In the genomic region with DNA sequence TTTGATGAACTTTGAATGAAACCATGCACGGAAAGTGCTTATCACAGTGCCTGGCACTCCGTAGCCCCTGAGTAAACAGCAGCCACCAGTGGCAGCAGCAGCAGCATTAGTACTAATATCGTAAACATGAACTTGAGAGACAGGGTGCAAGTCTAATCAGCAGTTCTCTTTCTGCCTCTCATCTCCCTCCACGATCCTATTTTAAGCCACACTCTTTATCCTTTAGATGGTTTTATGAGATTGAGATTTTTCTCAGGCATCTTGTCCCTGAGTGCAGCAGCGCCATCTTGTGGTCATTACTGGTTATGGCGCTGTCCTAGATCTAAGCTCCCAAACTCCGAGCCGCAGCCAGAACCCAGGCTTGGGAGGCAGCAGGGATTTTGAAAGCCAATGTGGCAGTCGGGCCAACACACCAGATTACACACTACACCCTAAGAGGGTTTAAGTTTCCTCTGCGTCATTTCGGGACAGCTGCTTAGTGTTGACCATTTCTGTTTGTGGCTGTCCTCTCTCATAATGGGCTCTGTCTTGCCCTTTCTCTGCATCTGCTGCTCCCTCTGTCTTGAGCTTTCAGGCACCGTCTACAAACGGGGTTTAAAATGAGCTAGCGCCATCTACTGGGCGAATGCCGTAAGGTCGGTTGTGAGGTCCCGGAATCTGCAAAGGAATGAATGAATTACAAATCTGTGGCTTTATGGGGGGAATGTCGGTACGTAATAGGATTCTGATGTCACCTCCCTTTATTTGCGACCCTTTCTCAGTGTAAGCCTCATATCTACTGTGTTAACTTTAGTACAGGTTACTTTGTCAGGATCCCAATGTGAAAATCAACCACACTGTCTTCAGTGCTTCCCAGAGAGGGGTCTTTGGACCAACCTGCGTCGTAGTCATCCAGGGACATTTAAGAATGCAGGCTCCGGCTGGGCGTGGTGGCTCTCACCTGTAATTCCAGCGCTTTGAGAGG, we compare ENCODE assay signal across 8 cellular contexts.
DNase-seq lines count a peak whose midpoint lies in the region; ATAC-seq, FAIRE-seq and TF ChIP-seq lines count a peak whose summit lies in the region.

No MANE protein-coding gene starts in this region.

- no peaks in the 10 kb centered on the region for H3K9me1 ChIP-seq in keratinocyte (ENCODE audit: control insufficient read depth, extremely low read depth, insufficient read depth, low read length)

- no peaks in the 10 kb centered on the region for H3K27me3 ChIP-seq in keratinocyte (ENCODE audit: control insufficient read depth, extremely low read depth, insufficient read depth, low read length)

- peak; percentile 90 for FAIRE-seq in keratinocyte (lab: Jason Lieb, UNC)

- H3K4me1 ChIP-seq in keratinocyte (ENCODE audit: control insufficient read depth, extremely low read depth, insufficient read depth, low read length), result no peaks in the 10 kb centered on the region

- TF ChIP-seq CTCF in AG09319 (IDR thresholded peaks at IDR 0.05; ENCODE audit: low read depth, low read length), result peak; percentile 71
- peak; percentile 73 to 89 (median 86) for TF ChIP-seq CTCF in keratinocyte (optimal IDR thresholded peaks at IDR 0.05 in 1 of 3, IDR thresholded peaks at IDR 0.05 in 1 of 3, conservative IDR thresholded peaks at IDR 0.05 in 1 of 3; ENCODE audit: extremely low read depth in 1 of 3, insufficient read depth in 2 of 3, low read length in 3 of 3)

- peak overlapping the region; percentile 34 for H3K9ac ChIP-seq in keratinocyte (ENCODE audit: control insufficient read depth, extremely low read depth, insufficient read depth, low read length)

- dilution Hi-C loops in keratinocyte (cut with MboI; ENCODE audit: extremely low pct_ligation_motif_present, low sequenced_read_pairs), result no loop called here

- no peak overlapping the region for H3K27ac ChIP-seq in keratinocyte (ENCODE audit: control insufficient read depth, insufficient read depth, low read length)

- DNase-seq in AG09319 (ENCODE audit: extremely low read depth, low read depth), result peak; percentile 75
- peak; percentile 87 for DNase-seq in NCI-H2227 treated with DMSO at 0.1 percent for 48 hours (lab: John Stamatoyannopoulos, UW)
- DNase-seq in activated CD4-positive, CD25-positive, alpha-beta regulatory T cell treated with anti-CD3 and anti-CD28 coated beads, Interleukin-2, amount 50 U/mL, for 16 hours (ENCODE audit: low read depth, low spot score), result peak; percentile 76
- DNase-seq in cerebellum (ENCODE audit: low spot score), result peak; percentile 83
- DNase-seq in keratinocyte (ENCODE audit: low read depth, low spot score), result peak; percentile 75
- DNase-seq in stimulated activated CD4-positive, alpha-beta T cell treated with anti-CD3 and anti-CD28 coated beads, Interleukin-15, amount 100 ng/mL, for 24 hours, result peak; percentile 86

- peak overlapping the region; percentile 94 for H3K4me2 ChIP-seq in keratinocyte (ENCODE audit: control insufficient read depth, extremely low read depth, insufficient read depth, low read depth, low read length)

- no peaks in the 10 kb centered on the region for H4K20me1 ChIP-seq in keratinocyte (ENCODE audit: control insufficient read depth, extremely low read depth, insufficient read depth, low read length)

- peak; percentile 89 for ATAC-seq in GM18909 (IDR thresholded peaks at IDR 0.05; ENCODE audit: poor library complexity, unreplicated experiment)
- ATAC-seq in HG03196 (IDR thresholded peaks at IDR 0.05; ENCODE audit: unreplicated experiment), result peak; percentile 80

- H3K9me3 ChIP-seq in keratinocyte (ENCODE audit: control insufficient read depth, low read depth, low read length), result no peaks in the 10 kb centered on the region

- peak overlapping the region; percentile 97 for H2AFZ ChIP-seq in keratinocyte (ENCODE audit: control insufficient read depth, low read length)

- H3K79me2 ChIP-seq in keratinocyte (ENCODE audit: control insufficient read depth, insufficient read depth, low read length), result no peaks in the 10 kb centered on the region

- H3K36me3 ChIP-seq in keratinocyte (ENCODE audit: control insufficient read depth in 2 of 2, extremely low read depth in 1 of 2, insufficient read depth in 2 of 2, low read length in 2 of 2), result no peaks in the 10 kb centered on the region

- peak overlapping the region in 2 of 3 experiments; percentile 53 to 63 for H3K4me3 ChIP-seq in keratinocyte (ENCODE audit: control insufficient read depth in 2 of 3, extremely low read depth in 1 of 3, insufficient read depth in 2 of 3, low read depth in 1 of 3, low read length in 3 of 3)
